11 cellular contexts compared by ENCODE assay signal in genomic region chr1:109791495-109792040, GRCh38. TPM values are rescaled to one million over a fixed set of nuclear protein-coding genes. Genes with fewer than 3 reads are reported as not detected.
DNase-seq lines count a peak whose midpoint lies in the region; ATAC-seq and TF ChIP-seq lines count a peak whose summit lies in the region.
"Had no signal": no experiment of that assay in that cellular context is flagged by ENCODE, and none has a peak within 500 bp of the region (broad histone marks: within the 10 kb centered on the region; RNA-seq: fewer than 3 reads in every experiment).

No MANE protein-coding gene starts in this region.

- CTCF ChIA-PET in Caco-2 (lab: Charles Lee), result interaction anchor here (2.2 kb wide), 1 partner anchor 193 kb away, joined by 8 read pairs; the partner anchor contains the start of gene AHCYL1

- H3K27ac ChIP-seq in SJSA1, result peak overlapping the region; percentile 83

- H3K27me3 Mint-ChIP-seq in Caco-2 (ENCODE audit: insufficient read depth, unreplicated experiment), result no peaks in the 10 kb centered on the region
- H3K27me3 Mint-ChIP-seq in endothelial cell (ENCODE audit: unreplicated experiment), result peaks cover 2% of the 10 kb centered on the region

- no peak for TF ChIP-seq CTCF in Caco-2 (IDR thresholded peaks at IDR 0.05; ENCODE audit: insufficient read depth in 1 of 2, low read depth in 1 of 2, low read length in 1 of 2, severe bottlenecking in 1 of 2, unreplicated experiment in 1 of 2)
- no peak for TF ChIP-seq CTCF in endothelial cell (IDR thresholded peaks at IDR 0.05; ENCODE audit: unreplicated experiment)

- intact Hi-C loops in Caco-2 (cut with micrococcal nuclease; ENCODE audit: unreplicated experiment) (no loop called here), posterior vena cava (cut with DNase I) (loop anchor here in 1 of 2 donors (10.0 kb wide), 1 partner anchor 123 kb away; the partner anchor contains the start of gene CSF1)

- H3K9me3 Mint-ChIP-seq in Caco-2 (ENCODE audit: unreplicated experiment), result no peaks in the 10 kb centered on the region
- no peaks in the 10 kb centered on the region for H3K9me3 Mint-ChIP-seq in endothelial cell (ENCODE audit: unreplicated experiment)

- H3K4me1 Mint-ChIP-seq in Caco-2 (ENCODE audit: low read depth, unreplicated experiment) (peaks cover 7% of the 10 kb centered on the region), endothelial cell (ENCODE audit: unreplicated experiment) (peaks cover 22% of the 10 kb centered on the region)

- H3K9me3 ChIP-seq in Caco-2 (no peaks in the 10 kb centered on the region), SJSA1 (replicated peaks) (0 out of 2 replicates have a peak, but pooled peaks cover 3% of the 10 kb centered on the region)
- H3K9me3 ChIP-seq: MG63 had no signal

- BruUV-seq in Caco-2 (replicated peaks; lab: Mats Ljungman, UMichigan), result no TSS peak

- H3K27me3 ChIP-seq in Caco-2 (replicated peaks; ENCODE audit: control insufficient read depth, insufficient read depth, low read length), result no peaks in the 10 kb centered on the region
- no peaks in the 10 kb centered on the region for H3K27me3 ChIP-seq in SJSA1 (replicated peaks)
- H3K27me3 ChIP-seq in H7 (ENCODE audit: control insufficient read depth, insufficient read depth, low read length), result no peaks in the 10 kb centered on the region; the same call in 1 of the 2 replicates
- H3K27me3 ChIP-seq: MG63 had no signal

- no peak overlapping the region for H3K4me3 ChIP-seq in Caco-2 (ENCODE audit: low read depth, low read length)
- H3K4me3 ChIP-seq in SJSA1, result no peak overlapping the region
- H3K4me3 ChIP-seq in H7 (ENCODE audit: insufficient read depth, low read depth, low read length), result no peak overlapping the region
- H3K4me3 ChIP-seq: MG63 had no signal

- peak overlapping the region; percentile 70 for H3K27ac Mint-ChIP-seq in Caco-2 (ENCODE audit: unreplicated experiment)
- H3K27ac Mint-ChIP-seq in endothelial cell (ENCODE audit: unreplicated experiment), result peak overlapping the region; percentile 48

- H3K36me3 ChIP-seq in Caco-2 (ENCODE audit: control insufficient read depth, insufficient read depth, low read length) (no peaks in the 10 kb centered on the region), SJSA1 (no peaks in the 10 kb centered on the region), H7 (replicated peaks; ENCODE audit: control insufficient read depth, insufficient read depth, low read length) (no peaks in the 10 kb centered on the region)
- H3K36me3 ChIP-seq: MG63 had no signal

- ATAC-seq in GM18520 (IDR thresholded peaks at IDR 0.05; ENCODE audit: unreplicated experiment), result no peak

- H3K36me3 Mint-ChIP-seq in Caco-2 (ENCODE audit: insufficient read depth, unreplicated experiment), result no peaks in the 10 kb centered on the region
- H3K36me3 Mint-ChIP-seq in endothelial cell (ENCODE audit: low read depth, unreplicated experiment), result no peaks in the 10 kb centered on the region

- H3K4me1 ChIP-seq in Caco-2 (peaks cover 13% of the 10 kb centered on the region), SJSA1 (replicated peaks) (peaks cover 63% of the 10 kb centered on the region)

- H3K4me3 Mint-ChIP-seq in Caco-2 (ENCODE audit: unreplicated experiment), result no peak overlapping the region
- H3K4me3 Mint-ChIP-seq in endothelial cell (ENCODE audit: unreplicated experiment), result no peak overlapping the region

- no peak for DNase-seq in Caco-2
- DNase-seq in SJSA1 (ENCODE audit: low read depth in 1 of 2, low spot score in 2 of 2), result peak in 1 of 2 experiments; percentile 37
- no peak for DNase-seq in endothelial cell (ENCODE audit: low spot score)
- DNase-seq in posterior vena cava (ENCODE audit: low spot score), result peak; percentile 74
- no peak for DNase-seq in H7
- DNase-seq in pons (ENCODE audit: low spot score), result no peak
- DNase-seq in NCI-H1092 (lab: John Stamatoyannopoulos, UW), result no peak

- POLR2A ChIA-PET in Caco-2 (lab: Charles Lee), result no interaction called here

RNA-seq across cellular contexts. Expression of gene EPS8L3, which starts 27.8 kb away (rescaled TPM):
- total RNA-seq in Caco-2 (2022) (15.3 and 18.5 TPM in 2 replicates), endothelial cell (ENCODE audit: unreplicated experiment) (not detected), posterior vena cava (not detected)
- total RNA-seq in SJSA1 (2014; rRNA removed; shearing (Covaris generic)), result not detected in 2 replicates
- total RNA-seq in H7 (2014; rRNA removed; shearing (Covaris generic)), result not detected in 2 replicates
- total RNA-seq: activated CD8-positive, alpha-beta memory T cell treated with anti-CD3 and anti-CD28 coated beads for 36 hours; dermis microvascular lymphatic vessel endothelial cell had no signal

RNA-seq across cellular contexts. Expression of gene GSTM3, which starts 50.7 kb away (rescaled TPM):
- total RNA-seq in Caco-2 (2022) (8.9 and 10.6 TPM in 2 replicates), endothelial cell (ENCODE audit: unreplicated experiment) (6.9 TPM), posterior vena cava (10 to 100 TPM; 35.1 to 52.2 TPM)
- total RNA-seq in SJSA1 (2014; rRNA removed; shearing (Covaris generic)), result 223 and 305 TPM in 2 replicates
- 24.7 and 27.3 TPM in 2 replicates for total RNA-seq in H7 (2014; rRNA removed; shearing (Covaris generic))

Comparison
In these comparisons a context has a peak if more than half of its experiments do, and no peak if none do; other contexts are left out.
1. RNA of gene EPS8L3, which starts 27.8 kb away (total RNA-seq): 15.3 to 18.5 TPM in Caco-2; not detected in posterior vena cava, not detected in SJSA1, not detected in endothelial cell (single experiment) and not detected in H7; every median in the first group is over 10 times any median in the second.